ENCODE assay signal across 10 cellular contexts in the genomic region with DNA sequence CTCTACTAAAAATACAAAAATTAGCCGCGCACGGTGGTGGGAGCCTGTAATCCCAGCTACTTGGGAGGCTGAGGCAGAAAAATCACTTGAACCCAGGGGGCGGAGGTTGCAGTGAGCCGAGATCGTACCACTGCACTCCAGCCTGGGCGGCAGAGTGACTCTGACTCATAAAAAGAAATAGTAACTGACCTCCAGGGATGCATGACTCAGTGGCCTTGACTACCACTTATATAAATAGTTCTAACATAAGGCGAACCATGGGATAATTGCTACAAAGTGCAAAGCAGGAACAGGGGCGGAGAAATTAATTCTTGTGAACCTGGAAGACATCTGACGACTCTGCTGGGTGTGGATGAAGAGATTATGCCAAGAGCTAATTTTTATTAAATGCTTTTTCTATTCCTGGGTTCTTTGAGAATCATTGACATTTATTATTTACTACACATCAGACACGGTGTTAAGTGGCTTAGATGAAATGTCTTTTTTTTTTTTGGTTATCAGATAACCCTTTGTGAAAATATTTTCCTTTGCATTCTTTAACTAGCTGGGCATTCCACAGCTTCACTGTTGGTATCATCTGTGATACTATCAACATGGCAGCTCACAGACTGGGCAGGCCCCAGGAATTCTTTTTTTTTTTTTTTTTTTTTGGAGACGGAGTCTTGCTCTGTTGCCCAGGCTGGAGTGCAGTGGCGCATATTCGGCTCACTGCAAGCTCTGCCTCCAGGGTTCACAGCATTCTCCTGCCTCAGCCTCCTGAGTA. TPM values are rescaled to one million over a fixed set of nuclear protein-coding genes. Genes with fewer than 3 reads are reported as not detected.
DNase-seq lines count a peak whose midpoint lies in the region; ATAC-seq and TF ChIP-seq lines count a peak whose summit lies in the region.
"Had no signal": no experiment of that assay in that cellular context is flagged by ENCODE, and none has a peak within 500 bp of the region (broad histone marks: within the 10 kb centered on the region; RNA-seq: fewer than 3 reads in every experiment).

No MANE protein-coding gene starts in this region.

- TF ChIP-seq POLR2A in breast epithelium (IDR thresholded peaks at IDR 0.05) (no peak), GM18505 (IDR thresholded peaks at IDR 0.05; ENCODE audit: borderline replicate concordance, extremely low read depth, insufficient read depth, insufficient read length) (no peak)

- POLR2A ChIA-PET in MCF 10A (lab: Yijun Ruan, JAX), result interaction anchor here (0.6 to 1.5 kb wide), 4 partner anchors 28 to 144 kb away, joined by 3 to 5 read pairs (median 4); partner anchors contain the start of genes ANKRD16, FBH1 and GDI2

- H3K9me3 Mint-ChIP-seq in MCF 10A (ENCODE audit: unreplicated experiment), result peaks cover 2% of the 10 kb centered on the region
- H3K9me3 Mint-ChIP-seq: T-helper 1 cell treated with Interleukin-12 subunit alpha and Interleukin-12 subunit beta and Interleukin-4 antibody, amounts not matched to agents 30 μg/mL and 1 μg/mL, for 36 hours had no signal

- peaks cover under 1% of the 10 kb centered on the region for H3K4me1 Mint-ChIP-seq in MCF 10A (ENCODE audit: insufficient read depth, unreplicated experiment)

- no peaks in the 10 kb centered on the region for H3K36me3 ChIP-seq in breast epithelium

- H3K27ac ChIP-seq in breast epithelium, result no peak overlapping the region
- H3K27ac ChIP-seq in foreskin keratinocyte, result no peak overlapping the region

- CTCF ChIA-PET in MCF 10A (lab: Yijun Ruan, JAX), result interaction anchor here (0.6 to 7.4 kb wide), 4 partner anchors 12 to 259 kb away, joined by 4 to 43 read pairs (median 4); no protein-coding TSS in a partner anchor

- DNase-seq in MCF 10A (ENCODE audit: unreplicated experiment) (peak; percentile 79), breast epithelium (ENCODE audit: low spot score in 2 of 2) (no peak), T1000 (lab: John Stamatoyannopoulos, UW) (peak; percentile 45), foreskin keratinocyte (peak in 1 of 2 donors; percentile 52), NCI-H2081 treated with DMSO at 0.1 percent for 48 hours (lab: John Stamatoyannopoulos, UW) (no peak)
- DNase-seq: retina had no signal

- ATAC-seq in foreskin keratinocyte (peak; percentile 56), GM18517 (IDR thresholded peaks at IDR 0.05; ENCODE audit: unreplicated experiment) (no peak), HG03439 (IDR thresholded peaks at IDR 0.05; ENCODE audit: unreplicated experiment) (no peak), GM18505 (IDR thresholded peaks at IDR 0.05; ENCODE audit: unreplicated experiment) (no peak)

- no peak overlapping the region for H3K4me3 Mint-ChIP-seq in MCF 10A (ENCODE audit: unreplicated experiment)
- H3K4me3 Mint-ChIP-seq: T-helper 1 cell treated with Interleukin-12 subunit alpha and Interleukin-12 subunit beta and Interleukin-4 antibody, amounts not matched to agents 30 μg/mL and 1 μg/mL, for 36 hours had no signal

- no peak overlapping the region for H3K4me3 ChIP-seq in breast epithelium

- no TSS peak for BruUV-seq in MCF 10A (replicated peaks; lab: Mats Ljungman, UMichigan)

- H3K4me1 ChIP-seq in breast epithelium (no peaks in the 10 kb centered on the region), foreskin keratinocyte (no peaks in the 10 kb centered on the region)

- no peaks in the 10 kb centered on the region for H3K36me3 Mint-ChIP-seq in MCF 10A (ENCODE audit: insufficient read depth, unreplicated experiment)

- H3K27me3 ChIP-seq in breast epithelium, result no peaks in the 10 kb centered on the region
- peaks cover 2% of the 10 kb centered on the region for H3K27me3 ChIP-seq in foreskin keratinocyte

- TF ChIP-seq CTCF in MCF 10A (IDR thresholded peaks at IDR 0.05; ENCODE audit: unreplicated experiment), result no peak
- no peak for TF ChIP-seq CTCF in breast epithelium (IDR thresholded peaks at IDR 0.05)
- no peak for TF ChIP-seq CTCF in foreskin keratinocyte (conservative IDR thresholded peaks at IDR 0.05)

- intact Hi-C loops in MCF 10A (cut with micrococcal nuclease), result no loop called here
- intact Hi-C loops in breast epithelium (cut with DNase I; ENCODE audit: low total_unique reads), result no loop called here

- H3K27me3 Mint-ChIP-seq in MCF 10A (ENCODE audit: insufficient read depth, unreplicated experiment), result no peaks in the 10 kb centered on the region

- no peaks in the 10 kb centered on the region for H3K9me3 ChIP-seq in breast epithelium

- H3K27ac Mint-ChIP-seq in MCF 10A (ENCODE audit: low read depth, unreplicated experiment), result no peak overlapping the region
- H3K27ac Mint-ChIP-seq: T-helper 1 cell treated with Interleukin-12 subunit alpha and Interleukin-12 subunit beta and Interleukin-4 antibody, amounts not matched to agents 30 μg/mL and 1 μg/mL, for 36 hours had no signal

RNA-seq across cellular contexts. Expression of gene ANKRD16, which starts 28.2 kb away (rescaled TPM):
- total RNA-seq in MCF 10A (2022) (9.9 and 10.6 TPM in 2 replicates), breast epithelium (10 to 100 TPM in 1 of 3 donors, 1 to 10 TPM in 2; 5.9 to 13.1 (median 8.8) TPM), foreskin keratinocyte (5.2 and 5.7 TPM in 2 replicates)
- 5.6 and 6.4 TPM in 2 replicates for polyA plus RNA-seq in foreskin keratinocyte

RNA-seq across cellular contexts. Expression of gene FBH1, which starts 28.6 kb away (rescaled TPM):
- 61.8 and 70.5 TPM in 2 replicates for total RNA-seq in MCF 10A (2022)
- total RNA-seq in breast epithelium, result 100 to 1,000 TPM in 2 of 3 donors, 10 to 100 TPM in 1; 91.2 to 115 (median 109) TPM
- 62.0 and 64.7 TPM in 2 replicates for total RNA-seq in foreskin keratinocyte
- polyA plus RNA-seq in foreskin keratinocyte, result 55.0 and 57.4 TPM in 2 replicates

RNA-seq across cellular contexts. Expression of gene GDI2, which starts 48.2 kb away (rescaled TPM):
- total RNA-seq in MCF 10A (2022) (173 and 200 TPM in 2 replicates), breast epithelium (100 to 1,000 TPM; 249 to 342 (median 259) TPM), foreskin keratinocyte (263 and 264 TPM in 2 replicates)
- 135 and 150 TPM in 2 replicates for polyA plus RNA-seq in foreskin keratinocyte

Comparison
In these comparisons a context has a peak if more than half of its experiments do, and no peak if none do; other contexts are left out.
1. DNase-seq: peak in MCF 10A (single experiment) and T1000 (single experiment); none in breast epithelium (0 of 2) and NCI-H2081 treated with DMSO at 0.1 percent for 48 hours (single experiment).